ENCODE assay signal across 8 cellular contexts in genomic region chr16:75250809-75251279, GRCh38. TPM values are rescaled to one million over a fixed set of nuclear protein-coding genes. Genes with fewer than 3 reads are reported as not detected.
DNase-seq lines count a peak whose midpoint lies in the region; ATAC-seq and TF ChIP-seq lines count a peak whose summit lies in the region.

No MANE protein-coding gene starts in this region.

- TF ChIP-seq CTCF in coronary artery (IDR thresholded peaks at IDR 0.05), result no peak

- H3K9me3 ChIP-seq in mesodermal cell (ENCODE audit: control insufficient read depth, low read length), result no peaks in the 10 kb centered on the region

- H3K4me1 ChIP-seq in mesodermal cell (ENCODE audit: control insufficient read depth, insufficient read depth, low read length, poor library complexity, severe bottlenecking), result peaks cover 78% of the 10 kb centered on the region

- H3K27ac ChIP-seq in coronary artery (peak overlapping the region; percentile 94 to 98), mesodermal cell (ENCODE audit: low read depth, low read length, severe bottlenecking) (peak overlapping the region; percentile 99)

- WGBS in mesodermal cell (ENCODE audit: insufficient coverage in 2 of 2), 2 experiments, result 0% methylated on average over 39 to 52 of the region's 59 CpGs

- DNase-seq in ELR (ENCODE audit: low read depth) (peak; percentile 67), HuH-7 (ENCODE audit: low spot score) (peak; percentile 99), coronary artery (ENCODE audit: low spot score) (no peak), T-helper 9 cell (no peak), DMS153 (lab: John Stamatoyannopoulos, UW) (no peak)

- peaks cover 48% of the 10 kb centered on the region for H3K36me3 ChIP-seq in mesodermal cell (ENCODE audit: control insufficient read depth, insufficient read depth, low read length)

- H3K4me3 ChIP-seq in coronary artery (peak overlapping the region; percentile 88), mesodermal cell (ENCODE audit: extremely low read depth, insufficient read depth, low read length, poor library complexity, severe bottlenecking) (peak overlapping the region; percentile 87)

- ATAC-seq in GM21390 (IDR thresholded peaks at IDR 0.05; ENCODE audit: unreplicated experiment) (peak; percentile 37), HG03565 (IDR thresholded peaks at IDR 0.05; ENCODE audit: unreplicated experiment) (no peak)

RNA-seq across cellular contexts. Expression of gene BCAR1, which starts 0.6 kb away (rescaled TPM):
- 122 TPM for polyA plus RNA-seq in mesodermal cell (2013, experiment 1 of 2)
- 83.0 TPM for polyA plus RNA-seq in mesodermal cell (2013, experiment 2 of 2)

RNA-seq across cellular contexts. Expression of gene CTRB1, which starts 32.1 kb away (rescaled TPM):
- not detected for polyA plus RNA-seq in mesodermal cell (2013, experiment 1 of 2)
- not detected for polyA plus RNA-seq in mesodermal cell (2013, experiment 2 of 2)

RNA-seq across cellular contexts. Expression of gene CTRB2, which starts 43.9 kb away (rescaled TPM):
- not detected for polyA plus RNA-seq in mesodermal cell (2013, experiment 1 of 2)
- not detected for polyA plus RNA-seq in mesodermal cell (2013, experiment 2 of 2)

Comparison
In these comparisons a context has a peak if more than half of its experiments do, and no peak if none do; other contexts are left out.
1. DNase-seq: peak in ELR (single experiment) and HuH-7 (single experiment); none in coronary artery (single experiment), T-helper 9 cell (single experiment) and DMS153 (single experiment).